In genomic region chr11:69239320-69240040, GRCh38 we compare ENCODE assay signal across 23 cellular contexts. TPM values are rescaled to one million over a fixed set of nuclear protein-coding genes. Genes with fewer than 3 reads are reported as not detected.
DNase-seq lines count a peak whose midpoint lies in the region; ATAC-seq and TF ChIP-seq lines count a peak whose summit lies in the region.
"Had no signal": no experiment of that assay in that cellular context is flagged by ENCODE, and none has a peak within 500 bp of the region (broad histone marks: within the 10 kb centered on the region; RNA-seq: fewer than 3 reads in every experiment).

No MANE protein-coding gene starts in this region.

- DNase-seq in cardiac septum (ENCODE audit: low spot score) (peak; percentile 50), left ventricle myocardium inferior (no peak), colonic mucosa (peak; percentile 14), neuronal stem cell (ENCODE audit: low spot score) (no peak), vagina (ENCODE audit: extremely low spot score in 2 of 2) (peak; percentile 55 to 74), 8988T (no peak), NCI-H1436 treated with DMSO at 0.1 percent for 48 hours (lab: John Stamatoyannopoulos, UW) (no peak)
- DNase-seq: DMS79, dorsolateral prefrontal cortex, GF-D8, Karpas-422, NCI-H146, NCI-H2107, NCI-H774, ovary, SJCRH30, uterus had no signal

- H3K4me2 ChIP-seq in neuronal stem cell (ENCODE audit: insufficient read depth, low read length, poor library complexity, severe bottlenecking), result no peak overlapping the region

- H4K91ac ChIP-seq in neuronal stem cell (ENCODE audit: low read depth, low read length, poor library complexity), result no peak overlapping the region

- no peak overlapping the region for H2BK15ac ChIP-seq in neuronal stem cell (ENCODE audit: low read length)

- H4K8ac ChIP-seq in neuronal stem cell (ENCODE audit: low read depth, low read length), result no peak overlapping the region

- no peak overlapping the region for H2AFZ ChIP-seq in neuronal stem cell (ENCODE audit: low read length)

- TF ChIP-seq CTCF in left ventricle myocardium inferior (IDR thresholded peaks at IDR 0.05; ENCODE audit: borderline replicate concordance) (no peak), colonic mucosa (IDR thresholded peaks at IDR 0.05) (no peak), vagina (IDR thresholded peaks at IDR 0.05) (no peak)

- WGBS in neuronal stem cell (ENCODE audit: extremely low coverage in 2 of 2, insufficient read length in 2 of 2, insufficient replicate concordance in 1 of 2), 2 donors, result no CpG with 5 or more reads among the region's 15 CpGs

- H3K4me1 ChIP-seq in left ventricle myocardium inferior (no peaks in the 10 kb centered on the region), colonic mucosa (no peaks in the 10 kb centered on the region), neuronal stem cell (ENCODE audit: control insufficient read depth in 2 of 2, insufficient read depth in 1 of 2, low read depth in 1 of 2, low read length in 2 of 2) (peaks cover 3% of the 10 kb centered on the region in 2 donors), vagina (no peaks in the 10 kb centered on the region)
- H3K4me1 ChIP-seq: Caco-2, SJCRH30, uterus had no signal

- ATAC-seq in HG02610 (IDR thresholded peaks at IDR 0.05; ENCODE audit: unreplicated experiment), result no peak
- ATAC-seq: naive thymus-derived CD8-positive, alpha-beta T cell; WTC11 had no signal

- no peak overlapping the region for H2AK5ac ChIP-seq in neuronal stem cell (ENCODE audit: low read depth, low read length)

- H3K36me3 ChIP-seq in left ventricle myocardium inferior (no peaks in the 10 kb centered on the region), colonic mucosa (no peaks in the 10 kb centered on the region), neuronal stem cell (replicated peaks in 1 of 2; ENCODE audit: control insufficient read depth in 2 of 2, insufficient read depth in 2 of 2, low read length in 2 of 2) (no peaks in the 10 kb centered on the region), vagina (no peaks in the 10 kb centered on the region)
- H3K36me3 ChIP-seq: ovary, SJCRH30, thoracic aorta, uterus had no signal

- H3K4ac ChIP-seq in neuronal stem cell (ENCODE audit: low read length), result no peak overlapping the region

- H3K27ac ChIP-seq in left ventricle myocardium inferior (replicated peaks) (no peak overlapping the region), colonic mucosa (no peak overlapping the region), neuronal stem cell (replicated peaks; ENCODE audit: low read length) (no peak overlapping the region), vagina (no peak overlapping the region)
- H3K27ac ChIP-seq: C4-2B, dorsolateral prefrontal cortex, ovary, SJCRH30, thoracic aorta, uterus had no signal

- intact Hi-C loops in cardiac septum (cut with DNase I), result loop anchor here (10.0 kb wide), 1 partner anchor 125 kb away; no protein-coding TSS in a partner anchor
- intact Hi-C loops in left ventricle myocardium inferior (cut with micrococcal nuclease), result no loop called here
- intact Hi-C loops in colonic mucosa (cut with DNase I), result no loop called here
- intact Hi-C loops in vagina (cut with DNase I), result no loop called here

- H2BK5ac ChIP-seq in neuronal stem cell (ENCODE audit: low read length), result no peak overlapping the region

- H3K9me3 ChIP-seq in left ventricle myocardium inferior (replicated peaks) (no peaks in the 10 kb centered on the region), colonic mucosa (no peaks in the 10 kb centered on the region), neuronal stem cell (replicated peaks in 1 of 2; ENCODE audit: control insufficient read depth in 2 of 2, insufficient read depth in 1 of 2, low read depth in 1 of 2, low read length in 2 of 2) (peaks cover 0 to 5% of the 10 kb centered on the region in 2 donors), vagina (no peaks in the 10 kb centered on the region)
- H3K9me3 ChIP-seq: Caco-2, ovary, SJCRH30, thoracic aorta, uterus had no signal

- peak overlapping the region; percentile 1 for H3K18ac ChIP-seq in neuronal stem cell (ENCODE audit: low read length)

- H3K27me3 ChIP-seq in left ventricle myocardium inferior (ENCODE audit: low read depth) (no peaks in the 10 kb centered on the region), colonic mucosa (no peaks in the 10 kb centered on the region), neuronal stem cell (ENCODE audit: control insufficient read depth in 3 of 3, insufficient read depth in 3 of 3, low read depth in 1 of 3, low read length in 3 of 3) (peaks cover 0 to 3% (median 0%) of the 10 kb centered on the region in 3 experiments), vagina (no peaks in the 10 kb centered on the region)
- H3K27me3 ChIP-seq: dorsolateral prefrontal cortex, ovary, SJCRH30, uterus had no signal

- no peak overlapping the region for H2BK120ac ChIP-seq in neuronal stem cell (ENCODE audit: low read depth, low read length)

- no peaks in the 10 kb centered on the region for H3K79me1 ChIP-seq in neuronal stem cell (ENCODE audit: low read depth, low read length)

- no peak for TF ChIP-seq POLR2A in vagina (IDR thresholded peaks at IDR 0.05)

- H3K9ac ChIP-seq in colonic mucosa (ENCODE audit: low read depth in 2 of 2, low read length in 2 of 2) (no peak overlapping the region), neuronal stem cell (ENCODE audit: low read depth, low read length, poor library complexity) (no peak overlapping the region)

- H2BK12ac ChIP-seq in neuronal stem cell (ENCODE audit: low read length), result no peak overlapping the region

- H3K14ac ChIP-seq in neuronal stem cell (ENCODE audit: low read length), result no peak overlapping the region

- no peak overlapping the region for H3K23ac ChIP-seq in neuronal stem cell (ENCODE audit: low read depth, low read length, poor library complexity)

- no peak overlapping the region for H3K4me3 ChIP-seq in left ventricle myocardium inferior
- no peak overlapping the region for H3K4me3 ChIP-seq in colonic mucosa
- no peak overlapping the region for H3K4me3 ChIP-seq in neuronal stem cell (ENCODE audit: low read length in 2 of 2)
- H3K4me3 ChIP-seq in vagina, result no peak overlapping the region
- H3K4me3 ChIP-seq: dorsolateral prefrontal cortex, ovary, SJCRH30, thoracic aorta, uterus had no signal

RNA-seq across cellular contexts. Expression of gene MYEOV, which starts 54.5 kb away (rescaled TPM):
- total RNA-seq in cardiac septum (not detected), left ventricle myocardium inferior (not detected), colonic mucosa (1 to 10 TPM; 4.5 to 8.2 TPM), vagina (13.3 TPM)
- polyA plus RNA-seq in neuronal stem cell (2013, experiment 1 of 2), result 0.08 TPM
- 0.26 TPM for polyA plus RNA-seq in neuronal stem cell (2013, experiment 2 of 2)
- total RNA-seq: naive thymus-derived CD8-positive, alpha-beta T cell had no signal
- polyA plus RNA-seq: naive thymus-derived CD8-positive, alpha-beta T cell had no signal

Comparison
In these comparisons a context has a peak if more than half of its experiments do, and no peak if none do; other contexts are left out.
1. DNase-seq: peak in cardiac septum (single experiment), colonic mucosa (single experiment) and vagina (2 of 2); none in left ventricle myocardium inferior (single experiment), neuronal stem cell (single experiment), 8988T (single experiment) and NCI-H1436 treated with DMSO at 0.1 percent for 48 hours (single experiment).